ENCODE assay signal across 17 cellular contexts in genomic region chr5:151483176-151483575, GRCh38. TPM values are rescaled to one million over a fixed set of nuclear protein-coding genes. Genes with fewer than 3 reads are reported as not detected.
DNase-seq lines count a peak whose midpoint lies in the region; ATAC-seq and TF ChIP-seq lines count a peak whose summit lies in the region.
"Had no signal": no experiment of that assay in that cellular context is flagged by ENCODE, and none has a peak within 500 bp of the region (broad histone marks: within the 10 kb centered on the region; RNA-seq: fewer than 3 reads in every experiment).

No MANE protein-coding gene starts in this region.

- H3K9me3 ChIP-seq in heart right ventricle (no peaks in the 10 kb centered on the region), osteoblast (ENCODE audit: low read depth, low read length) (no peaks in the 10 kb centered on the region), mammary epithelial cell (replicated peaks; ENCODE audit: insufficient read depth, low read length) (no peaks in the 10 kb centered on the region), breast epithelium (no peaks in the 10 kb centered on the region)
- H3K9me3 ChIP-seq: ascending aorta had no signal

- in situ Hi-C loops in mammary epithelial cell (cut with MboI; ENCODE audit: low sequenced_read_pairs in 2 of 2) = no loop called here

- CTCF ChIA-PET in mammary epithelial cell (lab: Charles Lee; ENCODE audit: low non-redundant PET) = no interaction called here

- TF ChIP-seq CTCF in HL-60 (IDR thresholded peaks at IDR 0.05; ENCODE audit: insufficient read depth, low read length) (no peak), heart right ventricle (IDR thresholded peaks at IDR 0.05) (no peak), osteoblast (IDR thresholded peaks at IDR 0.05; ENCODE audit: extremely low read depth, low read depth, low read length) (no peak), mammary epithelial cell (conservative IDR thresholded peaks at IDR 0.05 in 1 of 2, IDR thresholded peaks at IDR 0.05 in 1 of 2; ENCODE audit: extremely low read depth in 1 of 2, insufficient read depth in 1 of 2, low read depth in 1 of 2, low read length in 2 of 2) (no peak), breast epithelium (IDR thresholded peaks at IDR 0.05) (no peak)

- H3K27ac ChIP-seq in HL-60 (replicated peaks) (peak overlapping the region; percentile 94), heart right ventricle (peak overlapping the region in 1 of 10 donors; percentile 76), osteoblast (ENCODE audit: low read depth, low read length) (no peak overlapping the region), mammary epithelial cell (ENCODE audit: insufficient read depth, low read depth, low read length) (no peak overlapping the region), breast epithelium (peak overlapping the region in 1 of 2 donors; percentile 16)
- H3K27ac ChIP-seq: ascending aorta had no signal

- H4K20me1 ChIP-seq in osteoblast (ENCODE audit: insufficient read depth, low read length) (no peaks in the 10 kb centered on the region), mammary epithelial cell (ENCODE audit: insufficient read depth, low read length) (no peaks in the 10 kb centered on the region)

- H2AFZ ChIP-seq in osteoblast (ENCODE audit: low read length) = no peak overlapping the region
- no peak overlapping the region for H2AFZ ChIP-seq in mammary epithelial cell (ENCODE audit: low read depth, low read length)

- TF ChIP-seq POLR2A in breast epithelium (IDR thresholded peaks at IDR 0.05) = no peak

- no TSS peak for BruUV-seq in mammary epithelial cell (replicated peaks; lab: Mats Ljungman, UMichigan)

- WGBS in heart right ventricle, 2 donors = 79 to 86% methylated on average over 3 of the region's 3 CpGs
- 85% methylated on average over 3 of the region's 3 CpGs for WGBS in mammary epithelial cell (ENCODE audit: low coverage, missing lambda C conversion rate)

- no peak overlapping the region for H3K9ac ChIP-seq in mammary epithelial cell (ENCODE audit: insufficient read depth, low read length)

- H3K4me1 ChIP-seq in heart right ventricle (peaks cover 0 to 44% (median 7%) of the 10 kb centered on the region in 9 donors), osteoblast (ENCODE audit: insufficient read depth, low read length) (peaks cover 10% of the 10 kb centered on the region), mammary epithelial cell (ENCODE audit: insufficient read depth, low read length) (no peaks in the 10 kb centered on the region), breast epithelium (no peaks in the 10 kb centered on the region)
- H3K4me1 ChIP-seq: ascending aorta had no signal

- dilution Hi-C loops in mammary epithelial cell (cut with HindIII; ENCODE audit: low sequenced_read_pairs) = no loop called here

- H3K79me2 ChIP-seq in osteoblast (ENCODE audit: insufficient read depth, low read length) (no peaks in the 10 kb centered on the region), mammary epithelial cell (ENCODE audit: insufficient read depth, low read length) (no peaks in the 10 kb centered on the region)

- H3K4me3 ChIP-seq in HL-60 (replicated peaks; ENCODE audit: insufficient read depth, low read length) = no peak overlapping the region
- no peak overlapping the region for H3K4me3 ChIP-seq in heart right ventricle
- no peak overlapping the region for H3K4me3 ChIP-seq in osteoblast (ENCODE audit: insufficient read depth, low read length)
- H3K4me3 ChIP-seq in mammary epithelial cell (replicated peaks in 1 of 3; ENCODE audit: insufficient read depth in 1 of 3, low read depth in 2 of 3, low read length in 3 of 3) = no peak overlapping the region
- H3K4me3 ChIP-seq in breast epithelium = no peak overlapping the region
- H3K4me3 ChIP-seq: ascending aorta had no signal

- ATAC-seq in heart right ventricle = peak; percentile 22 to 80 (median 58)
- ATAC-seq: HCT116 had no signal

- intact Hi-C loops in heart right ventricle (cut with DNase I) = no loop called here
- intact Hi-C loops in mammary epithelial cell (cut with micrococcal nuclease) = no loop called here
- intact Hi-C loops in breast epithelium (cut with DNase I; ENCODE audit: low total_unique reads) = no loop called here

- H3K27me3 ChIP-seq in HL-60 (ENCODE audit: insufficient read depth, poor library complexity, severe bottlenecking) (no peaks in the 10 kb centered on the region), heart right ventricle (no peaks in the 10 kb centered on the region), osteoblast (ENCODE audit: insufficient read depth, low read length) (no peaks in the 10 kb centered on the region), mammary epithelial cell (ENCODE audit: insufficient read depth, low read length) (no peaks in the 10 kb centered on the region), breast epithelium (no peaks in the 10 kb centered on the region)
- H3K27me3 ChIP-seq: ascending aorta had no signal

- H3K36me3 ChIP-seq in heart right ventricle (peaks cover 0 to 80% (median 7%) of the 10 kb centered on the region in 9 donors), osteoblast (ENCODE audit: insufficient read depth, low read length) (peaks cover 14% of the 10 kb centered on the region), mammary epithelial cell (ENCODE audit: insufficient read depth, low read length) (no peaks in the 10 kb centered on the region), breast epithelium (no peaks in the 10 kb centered on the region)

- DNase-seq in HL-60 (ENCODE audit: low read depth in 1 of 2, low spot score in 1 of 2) (peak; percentile 94 to 97), SKM-1 treated with dmso at 0.1 percent for 144 hours (lab: John Stamatoyannopoulos, UW; ENCODE audit: unreplicated experiment) (peak; percentile 99), heart right ventricle (no peak), osteoblast (ENCODE audit: insufficient read length, low spot score, missing footprints) (peak; percentile 11), NCI-H446 (lab: John Stamatoyannopoulos, UW) (no peak), mammary epithelial cell (no peak), breast epithelium (ENCODE audit: low spot score in 2 of 2) (no peak), cerebellar nuclear complex (lab: John Stamatoyannopoulos, UW) (no peak)
- DNase-seq: activated B cell treated with CpG ODN at 0.5 μM for 24 hours; activated T-cell treated with anti-CD3 and anti-CD28 coated beads, Interleukin-2, amount 50 U/mL, for 1 hour; islet precursor cell; NCI-H510A treated with DMSO at 0.1 percent for 48 hours; SHP77; stimulated activated CD4-positive, alpha-beta T cell treated with anti-CD3 and anti-CD28 coated beads, Interleukin-2, amount 100 ng/mL, for 48 hours; stimulated activated naive CD4-positive, alpha-beta T cell treated with Interleukin-2 at 50 U/mL for 16 hours had no signal

- H3K4me2 ChIP-seq in osteoblast (ENCODE audit: insufficient read depth, low read length) (no peak overlapping the region), mammary epithelial cell (ENCODE audit: insufficient read depth, low read depth, low read length) (no peak overlapping the region)

RNA-seq across cellular contexts. Expression of gene SLC36A1, which starts 35.8 kb away (rescaled TPM):
- total RNA-seq in heart right ventricle = 10 to 100 TPM in 1 of 10 donors, 1 to 10 TPM in 8, under 1 TPM in 1; 0.94 to 15.3 (median 2.7) TPM
- polyA plus RNA-seq in heart right ventricle = 1 to 10 TPM; 1.7 to 2.6 TPM
- 19.5 and 22.7 TPM in 2 replicates for total RNA-seq in osteoblast
- 10 to 100 TPM in 1 of 2 donors, 1 to 10 TPM in 1; 9.7 to 11.0 TPM for total RNA-seq in mammary epithelial cell
- 11.7 TPM for polyA plus RNA-seq in mammary epithelial cell
- polyA minus RNA-seq in mammary epithelial cell = 41.5 TPM
- total RNA-seq in breast epithelium = 10 to 100 TPM; 10.8 to 14.1 (median 11.4) TPM

Comparison
In these comparisons a context has a peak if more than half of its experiments do, and no peak if none do; other contexts are left out.
1. DNase-seq: peak in HL-60 (2 of 2), SKM-1 treated with dmso at 0.1 percent for 144 hours (single experiment) and osteoblast (single experiment); none in heart right ventricle (0 of 2), NCI-H446 (0 of 2), mammary epithelial cell (single experiment), breast epithelium (0 of 2) and cerebellar nuclear complex (0 of 2).